ENCODE assay signal across 32 cellular contexts in genomic region chr17:55241097-55241496, GRCh38. TPM values are rescaled to one million over a fixed set of nuclear protein-coding genes. Genes with fewer than 3 reads are reported as not detected.
"Had no signal": no experiment of that assay in that cellular context is flagged by ENCODE, and none has a peak within 500 bp of the region (broad histone marks: within the 10 kb centered on the region; RNA-seq: fewer than 3 reads in every experiment).

No MANE protein-coding gene starts in this region.

- DNase-seq: colonic mucosa; cortex of kidney; dermis blood vessel endothelial cell; dorsolateral prefrontal cortex; effector CD4-positive, alpha-beta T cell; effector CD8-positive, alpha-beta T cell; effector memory CD4-positive, alpha-beta T cell; effector memory CD8-positive, alpha-beta T cell; endodermal cell; erythroblast; esophagus squamous epithelium; foreskin fibroblast; foreskin keratinocyte; foreskin melanocyte; gastrocnemius medialis; glutamatergic neuron; head of caudate nucleus; heart left ventricle; heart right ventricle had no signal

- ATAC-seq: effector memory CD8-positive, alpha-beta T cell; esophagus mucosa; foreskin keratinocyte; gastrocnemius medialis; gastroesophageal sphincter; heart left ventricle; heart right ventricle had no signal

- H3K9me3 Mint-ChIP-seq: effector memory CD8-positive, alpha-beta T cell; endodermal cell had no signal

- H3K4me3 Mint-ChIP-seq: dendritic cell treated with granulocyte-macrophage colony-stimulating factor and Interleukin-4, amounts not matched to agents 40 ng/mL and 50 ng/mL, for 4 days; effector memory CD8-positive, alpha-beta T cell; endodermal cell had no signal

- H3K36me3 ChIP-seq: colonic mucosa, esophagus muscularis mucosa, esophagus squamous epithelium, gastrocnemius medialis, gastroesophageal sphincter, heart left ventricle, heart right ventricle had no signal

- H3K27ac Mint-ChIP-seq: dendritic cell treated with granulocyte-macrophage colony-stimulating factor and Interleukin-4, amounts not matched to agents 40 ng/mL and 50 ng/mL, for 4 days; effector memory CD8-positive, alpha-beta T cell; endodermal cell had no signal

- H3K4me3 ChIP-seq: colonic mucosa, coronary artery, dorsolateral prefrontal cortex, esophagus muscularis mucosa, esophagus squamous epithelium, gastrocnemius medialis, gastroesophageal sphincter, heart left ventricle, heart right ventricle had no signal

- H3K9me3 ChIP-seq: colonic mucosa, esophagus muscularis mucosa, esophagus squamous epithelium, gastrocnemius medialis, gastroesophageal sphincter, heart left ventricle, heart right ventricle had no signal

- H3K27ac ChIP-seq: colonic mucosa, coronary artery, dorsolateral prefrontal cortex, epithelial cell of prostate, esophagus muscularis mucosa, esophagus squamous epithelium, foreskin keratinocyte, gastrocnemius medialis, gastroesophageal sphincter, heart left ventricle, heart right ventricle had no signal

- FAIRE-seq: colon, endometrium, endothelial cell of umbilical vein, frontal cortex had no signal

- H3K27me3 ChIP-seq: colonic mucosa, dorsolateral prefrontal cortex, esophagus muscularis mucosa, esophagus squamous epithelium, gastrocnemius medialis, gastroesophageal sphincter had no signal

- H3K4me1 ChIP-seq: foreskin keratinocyte had no signal

RNA-seq across cellular contexts. Expression of gene HLF, which starts 23.7 kb away (rescaled TPM):
- total RNA-seq: dermis blood vessel endothelial cell, dermis microvascular lymphatic vessel endothelial cell, endodermal cell, endothelial cell of umbilical vein, fibroblast of villous mesenchyme, glomerular endothelial cell had no signal
- polyA plus RNA-seq: endothelial cell of umbilical vein, foreskin keratinocyte had no signal
